ENCODE assay signal across 3 cellular contexts in the genomic region with DNA sequence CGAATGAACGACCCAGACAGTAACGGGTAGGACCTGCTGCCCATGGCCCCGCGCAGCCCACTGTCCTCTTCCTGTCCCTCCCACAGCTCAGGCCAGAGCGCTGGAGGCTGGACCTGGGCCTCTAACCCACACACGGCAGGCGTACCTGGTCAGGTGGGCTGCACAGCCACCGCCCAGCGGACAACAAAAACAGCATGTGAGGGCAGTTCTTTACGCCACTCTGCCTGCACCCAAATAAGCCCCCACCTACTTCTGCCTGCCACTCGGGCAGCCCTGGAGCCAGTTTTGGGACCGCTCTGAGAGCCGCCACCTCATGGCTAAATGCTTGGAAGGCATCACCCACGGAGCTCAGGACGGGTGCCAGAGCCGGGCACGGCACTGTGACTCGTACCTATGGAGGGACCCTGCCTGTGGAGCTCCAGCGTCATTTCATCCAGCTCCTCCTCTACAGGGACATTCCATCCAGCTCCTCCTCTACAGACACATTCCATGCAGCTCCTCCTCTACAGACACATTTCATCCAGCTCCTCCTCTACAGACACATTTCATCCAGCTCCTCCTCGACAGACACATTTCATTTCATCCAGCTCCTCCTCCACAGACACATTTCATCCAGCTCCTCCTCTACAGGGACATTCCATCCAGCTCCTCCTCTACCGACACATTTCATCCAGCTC.
TF ChIP-seq lines count a peak whose summit lies in the region.

No MANE protein-coding gene starts in this region.

TF ChIP-seq in SK-N-SH treated with all-trans-retinoic acid at 6 μM for 48 hours, 23 proteins besides CTCF, POLR2A, EP300 and RAD21 (continued from another document and continues in another):
- TF ChIP-seq, protein P1, sequence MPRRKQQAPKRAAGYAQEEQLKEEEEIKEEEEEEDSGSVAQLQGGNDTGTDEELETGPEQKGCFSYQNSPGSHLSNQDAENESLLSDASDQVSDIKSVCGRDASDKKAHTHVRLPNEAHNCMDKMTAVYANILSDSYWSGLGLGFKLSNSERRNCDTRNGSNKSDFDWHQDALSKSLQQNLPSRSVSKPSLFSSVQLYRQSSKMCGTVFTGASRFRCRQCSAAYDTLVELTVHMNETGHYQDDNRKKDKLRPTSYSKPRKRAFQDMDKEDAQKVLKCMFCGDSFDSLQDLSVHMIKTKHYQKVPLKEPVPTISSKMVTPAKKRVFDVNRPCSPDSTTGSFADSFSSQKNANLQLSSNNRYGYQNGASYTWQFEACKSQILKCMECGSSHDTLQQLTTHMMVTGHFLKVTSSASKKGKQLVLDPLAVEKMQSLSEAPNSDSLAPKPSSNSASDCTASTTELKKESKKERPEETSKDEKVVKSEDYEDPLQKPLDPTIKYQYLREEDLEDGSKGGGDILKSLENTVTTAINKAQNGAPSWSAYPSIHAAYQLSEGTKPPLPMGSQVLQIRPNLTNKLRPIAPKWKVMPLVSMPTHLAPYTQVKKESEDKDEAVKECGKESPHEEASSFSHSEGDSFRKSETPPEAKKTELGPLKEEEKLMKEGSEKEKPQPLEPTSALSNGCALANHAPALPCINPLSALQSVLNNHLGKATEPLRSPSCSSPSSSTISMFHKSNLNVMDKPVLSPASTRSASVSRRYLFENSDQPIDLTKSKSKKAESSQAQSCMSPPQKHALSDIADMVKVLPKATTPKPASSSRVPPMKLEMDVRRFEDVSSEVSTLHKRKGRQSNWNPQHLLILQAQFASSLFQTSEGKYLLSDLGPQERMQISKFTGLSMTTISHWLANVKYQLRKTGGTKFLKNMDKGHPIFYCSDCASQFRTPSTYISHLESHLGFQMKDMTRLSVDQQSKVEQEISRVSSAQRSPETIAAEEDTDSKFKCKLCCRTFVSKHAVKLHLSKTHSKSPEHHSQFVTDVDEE (CRISPR knock-in tag; IDR thresholded peaks at IDR 0.05): no peak
- TF ChIP-seq ZFP3 (CRISPR knock-in tag; IDR thresholded peaks at IDR 0.05) (no peak), ARNTL (CRISPR knock-in tag; IDR thresholded peaks at IDR 0.05; ENCODE audit: borderline replicate concordance, low read depth) (no peak), OSR1 (CRISPR knock-in tag; IDR thresholded peaks at IDR 0.05) (no peak), BACH2 (CRISPR knock-in tag; IDR thresholded peaks at IDR 0.05; ENCODE audit: borderline replicate concordance) (no peak), SNAI2 (CRISPR knock-in tag; IDR thresholded peaks at IDR 0.05) (no peak), TOX (CRISPR knock-in tag; IDR thresholded peaks at IDR 0.05; ENCODE audit: borderline replicate concordance) (no peak), ZC3H10 (CRISPR knock-in tag; IDR thresholded peaks at IDR 0.05) (no peak), ZNF70 (CRISPR knock-in tag; IDR thresholded peaks at IDR 0.05) (no peak), ZNF8 (CRISPR knock-in tag; IDR thresholded peaks at IDR 0.05) (no peak), TCF4 (CRISPR knock-in tag; IDR thresholded peaks at IDR 0.05; ENCODE audit: borderline replicate concordance) (no peak), ESRRG (CRISPR knock-in tag; IDR thresholded peaks at IDR 0.05) (no peak)
- TF ChIP-seq, protein P2, sequence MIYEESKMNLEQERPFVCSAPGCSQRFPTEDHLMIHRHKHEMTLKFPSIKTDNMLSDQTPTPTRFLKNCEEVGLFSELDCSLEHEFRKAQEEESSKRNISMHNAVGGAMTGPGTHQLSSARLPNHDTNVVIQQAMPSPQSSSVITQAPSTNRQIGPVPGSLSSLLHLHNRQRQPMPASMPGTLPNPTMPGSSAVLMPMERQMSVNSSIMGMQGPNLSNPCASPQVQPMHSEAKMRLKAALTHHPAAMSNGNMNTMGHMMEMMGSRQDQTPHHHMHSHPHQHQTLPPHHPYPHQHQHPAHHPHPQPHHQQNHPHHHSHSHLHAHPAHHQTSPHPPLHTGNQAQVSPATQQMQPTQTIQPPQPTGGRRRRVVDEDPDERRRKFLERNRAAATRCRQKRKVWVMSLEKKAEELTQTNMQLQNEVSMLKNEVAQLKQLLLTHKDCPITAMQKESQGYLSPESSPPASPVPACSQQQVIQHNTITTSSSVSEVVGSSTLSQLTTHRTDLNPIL (CRISPR knock-in tag; IDR thresholded peaks at IDR 0.05; ENCODE audit: low read depth): no peak

TF ChIP-seq in SK-N-SH, 30 proteins besides CTCF, POLR2A, EP300 and RAD21 (continued from another document):
- TF ChIP-seq FOXJ3 (CRISPR knock-in tag; IDR thresholded peaks at IDR 0.05) (no peak), SMC3 (IDR thresholded peaks at IDR 0.05; ENCODE audit: low read depth, low read length) (no peak), SIN3A (IDR thresholded peaks at IDR 0.05; ENCODE audit: borderline replicate concordance, low read depth, low read length) (no peak), NRF1 (IDR thresholded peaks at IDR 0.05; ENCODE audit: low read depth, low read length) (no peak)
- TF ChIP-seq, protein P3, sequence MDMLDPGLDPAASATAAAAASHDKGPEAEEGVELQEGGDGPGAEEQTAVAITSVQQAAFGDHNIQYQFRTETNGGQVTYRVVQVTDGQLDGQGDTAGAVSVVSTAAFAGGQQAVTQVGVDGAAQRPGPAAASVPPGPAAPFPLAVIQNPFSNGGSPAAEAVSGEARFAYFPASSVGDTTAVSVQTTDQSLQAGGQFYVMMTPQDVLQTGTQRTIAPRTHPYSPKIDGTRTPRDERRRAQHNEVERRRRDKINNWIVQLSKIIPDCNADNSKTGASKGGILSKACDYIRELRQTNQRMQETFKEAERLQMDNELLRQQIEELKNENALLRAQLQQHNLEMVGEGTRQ (IDR thresholded peaks at IDR 0.05; ENCODE audit: borderline replicate concordance, low read depth, low read length): no peak
- TF ChIP-seq, protein P4, sequence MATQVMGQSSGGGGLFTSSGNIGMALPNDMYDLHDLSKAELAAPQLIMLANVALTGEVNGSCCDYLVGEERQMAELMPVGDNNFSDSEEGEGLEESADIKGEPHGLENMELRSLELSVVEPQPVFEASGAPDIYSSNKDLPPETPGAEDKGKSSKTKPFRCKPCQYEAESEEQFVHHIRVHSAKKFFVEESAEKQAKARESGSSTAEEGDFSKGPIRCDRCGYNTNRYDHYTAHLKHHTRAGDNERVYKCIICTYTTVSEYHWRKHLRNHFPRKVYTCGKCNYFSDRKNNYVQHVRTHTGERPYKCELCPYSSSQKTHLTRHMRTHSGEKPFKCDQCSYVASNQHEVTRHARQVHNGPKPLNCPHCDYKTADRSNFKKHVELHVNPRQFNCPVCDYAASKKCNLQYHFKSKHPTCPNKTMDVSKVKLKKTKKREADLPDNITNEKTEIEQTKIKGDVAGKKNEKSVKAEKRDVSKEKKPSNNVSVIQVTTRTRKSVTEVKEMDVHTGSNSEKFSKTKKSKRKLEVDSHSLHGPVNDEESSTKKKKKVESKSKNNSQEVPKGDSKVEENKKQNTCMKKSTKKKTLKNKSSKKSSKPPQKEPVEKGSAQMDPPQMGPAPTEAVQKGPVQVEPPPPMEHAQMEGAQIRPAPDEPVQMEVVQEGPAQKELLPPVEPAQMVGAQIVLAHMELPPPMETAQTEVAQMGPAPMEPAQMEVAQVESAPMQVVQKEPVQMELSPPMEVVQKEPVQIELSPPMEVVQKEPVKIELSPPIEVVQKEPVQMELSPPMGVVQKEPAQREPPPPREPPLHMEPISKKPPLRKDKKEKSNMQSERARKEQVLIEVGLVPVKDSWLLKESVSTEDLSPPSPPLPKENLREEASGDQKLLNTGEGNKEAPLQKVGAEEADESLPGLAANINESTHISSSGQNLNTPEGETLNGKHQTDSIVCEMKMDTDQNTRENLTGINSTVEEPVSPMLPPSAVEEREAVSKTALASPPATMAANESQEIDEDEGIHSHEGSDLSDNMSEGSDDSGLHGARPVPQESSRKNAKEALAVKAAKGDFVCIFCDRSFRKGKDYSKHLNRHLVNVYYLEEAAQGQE (IDR thresholded peaks at IDR 0.05; ENCODE audit: low read depth, low read length): no peak

TF ChIP-seq in HEK293, 187 proteins besides CTCF, POLR2A, EP300 and RAD21 (continued from another document):
- TF ChIP-seq, protein P5, sequence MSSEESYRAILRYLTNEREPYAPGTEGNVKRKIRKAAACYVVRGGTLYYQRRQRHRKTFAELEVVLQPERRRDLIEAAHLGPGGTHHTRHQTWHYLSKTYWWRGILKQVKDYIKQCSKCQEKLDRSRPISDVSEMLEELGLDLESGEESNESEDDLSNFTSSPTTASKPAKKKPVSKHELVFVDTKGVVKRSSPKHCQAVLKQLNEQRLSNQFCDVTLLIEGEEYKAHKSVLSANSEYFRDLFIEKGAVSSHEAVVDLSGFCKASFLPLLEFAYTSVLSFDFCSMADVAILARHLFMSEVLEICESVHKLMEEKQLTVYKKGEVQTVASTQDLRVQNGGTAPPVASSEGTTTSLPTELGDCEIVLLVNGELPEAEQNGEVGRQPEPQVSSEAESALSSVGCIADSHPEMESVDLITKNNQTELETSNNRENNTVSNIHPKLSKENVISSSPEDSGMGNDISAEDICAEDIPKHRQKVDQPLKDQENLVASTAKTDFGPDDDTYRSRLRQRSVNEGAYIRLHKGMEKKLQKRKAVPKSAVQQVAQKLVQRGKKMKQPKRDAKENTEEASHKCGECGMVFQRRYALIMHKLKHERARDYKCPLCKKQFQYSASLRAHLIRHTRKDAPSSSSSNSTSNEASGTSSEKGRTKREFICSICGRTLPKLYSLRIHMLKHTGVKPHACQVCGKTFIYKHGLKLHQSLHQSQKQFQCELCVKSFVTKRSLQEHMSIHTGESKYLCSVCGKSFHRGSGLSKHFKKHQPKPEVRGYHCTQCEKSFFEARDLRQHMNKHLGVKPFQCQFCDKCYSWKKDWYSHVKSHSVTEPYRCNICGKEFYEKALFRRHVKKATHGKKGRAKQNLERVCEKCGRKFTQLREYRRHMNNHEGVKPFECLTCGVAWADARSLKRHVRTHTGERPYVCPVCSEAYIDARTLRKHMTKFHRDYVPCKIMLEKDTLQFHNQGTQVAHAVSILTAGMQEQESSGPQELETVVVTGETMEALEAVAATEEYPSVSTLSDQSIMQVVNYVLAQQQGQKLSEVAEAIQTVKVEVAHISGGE (tag by site-specific recombination; conservative IDR thresholded peaks at IDR 0.05; ENCODE audit: low read depth): no peak
- TF ChIP-seq ZNF423 (tag by site-specific recombination; IDR thresholded peaks at IDR 0.05): no peak
- peak; percentile 64; the same call in 1 of the 2 replicates for TF ChIP-seq ZNF394 (tag by site-specific recombination; IDR thresholded peaks at IDR 0.05; ENCODE audit: borderline replicate concordance)
- TF ChIP-seq GFI1B (tag by site-specific recombination; IDR thresholded peaks at IDR 0.05): no peak
- no peak for TF ChIP-seq SP2 (tag by site-specific recombination; IDR thresholded peaks at IDR 0.05)
- no peak for TF ChIP-seq ZFP69B (tag by site-specific recombination; IDR thresholded peaks at IDR 0.05)
- no peak for TF ChIP-seq HOXD13 (CRISPR knock-in tag; IDR thresholded peaks at IDR 0.05; ENCODE audit: borderline replicate concordance)
- no peak for TF ChIP-seq SP3 (tag by site-specific recombination; IDR thresholded peaks at IDR 0.05)
- TF ChIP-seq, protein P6, sequence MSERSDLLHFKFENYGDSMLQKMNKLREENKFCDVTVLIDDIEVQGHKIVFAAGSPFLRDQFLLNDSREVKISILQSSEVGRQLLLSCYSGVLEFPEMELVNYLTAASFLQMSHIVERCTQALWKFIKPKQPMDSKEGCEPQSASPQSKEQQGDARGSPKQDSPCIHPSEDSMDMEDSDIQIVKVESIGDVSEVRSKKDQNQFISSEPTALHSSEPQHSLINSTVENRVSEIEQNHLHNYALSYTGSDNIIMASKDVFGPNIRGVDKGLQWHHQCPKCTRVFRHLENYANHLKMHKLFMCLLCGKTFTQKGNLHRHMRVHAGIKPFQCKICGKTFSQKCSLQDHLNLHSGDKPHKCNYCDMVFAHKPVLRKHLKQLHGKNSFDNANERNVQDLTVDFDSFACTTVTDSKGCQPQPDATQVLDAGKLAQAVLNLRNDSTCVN (tag by site-specific recombination; optimal IDR thresholded peaks at IDR 0.05): no peak
- TF ChIP-seq, protein P7, sequence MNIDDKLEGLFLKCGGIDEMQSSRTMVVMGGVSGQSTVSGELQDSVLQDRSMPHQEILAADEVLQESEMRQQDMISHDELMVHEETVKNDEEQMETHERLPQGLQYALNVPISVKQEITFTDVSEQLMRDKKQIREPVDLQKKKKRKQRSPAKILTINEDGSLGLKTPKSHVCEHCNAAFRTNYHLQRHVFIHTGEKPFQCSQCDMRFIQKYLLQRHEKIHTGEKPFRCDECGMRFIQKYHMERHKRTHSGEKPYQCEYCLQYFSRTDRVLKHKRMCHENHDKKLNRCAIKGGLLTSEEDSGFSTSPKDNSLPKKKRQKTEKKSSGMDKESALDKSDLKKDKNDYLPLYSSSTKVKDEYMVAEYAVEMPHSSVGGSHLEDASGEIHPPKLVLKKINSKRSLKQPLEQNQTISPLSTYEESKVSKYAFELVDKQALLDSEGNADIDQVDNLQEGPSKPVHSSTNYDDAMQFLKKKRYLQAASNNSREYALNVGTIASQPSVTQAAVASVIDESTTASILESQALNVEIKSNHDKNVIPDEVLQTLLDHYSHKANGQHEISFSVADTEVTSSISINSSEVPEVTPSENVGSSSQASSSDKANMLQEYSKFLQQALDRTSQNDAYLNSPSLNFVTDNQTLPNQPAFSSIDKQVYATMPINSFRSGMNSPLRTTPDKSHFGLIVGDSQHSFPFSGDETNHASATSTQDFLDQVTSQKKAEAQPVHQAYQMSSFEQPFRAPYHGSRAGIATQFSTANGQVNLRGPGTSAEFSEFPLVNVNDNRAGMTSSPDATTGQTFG (tag by site-specific recombination; IDR thresholded peaks at IDR 0.05; ENCODE audit: borderline replicate concordance): no peak
- TF ChIP-seq OSR2 (tag by site-specific recombination; IDR thresholded peaks at IDR 0.05): no peak
- TF ChIP-seq ZSCAN16 (tag by site-specific recombination; IDR thresholded peaks at IDR 0.05): no peak
- TF ChIP-seq WT1 (tag by site-specific recombination; IDR thresholded peaks at IDR 0.05): 0 out of 2 replicates have a peak, but pooled peaks have one; percentile 50
- no peak for TF ChIP-seq ZNF555 (tag by site-specific recombination; conservative IDR thresholded peaks at IDR 0.05)
- TF ChIP-seq, protein P8, sequence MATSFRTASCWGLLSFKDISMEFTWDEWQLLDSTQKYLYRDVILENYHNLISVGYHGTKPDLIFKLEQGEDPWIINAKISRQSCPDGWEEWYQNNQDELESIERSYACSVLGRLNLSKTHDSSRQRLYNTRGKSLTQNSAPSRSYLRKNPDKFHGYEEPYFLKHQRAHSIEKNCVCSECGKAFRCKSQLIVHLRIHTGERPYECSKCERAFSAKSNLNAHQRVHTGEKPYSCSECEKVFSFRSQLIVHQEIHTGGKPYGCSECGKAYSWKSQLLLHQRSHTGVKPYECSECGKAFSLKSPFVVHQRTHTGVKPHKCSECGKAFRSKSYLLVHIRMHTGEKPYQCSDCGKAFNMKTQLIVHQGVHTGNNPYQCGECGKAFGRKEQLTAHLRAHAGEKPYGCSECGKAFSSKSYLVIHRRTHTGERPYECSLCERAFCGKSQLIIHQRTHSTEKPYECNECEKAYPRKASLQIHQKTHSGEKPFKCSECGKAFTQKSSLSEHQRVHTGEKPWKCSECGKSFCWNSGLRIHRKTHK (tag by site-specific recombination; IDR thresholded peaks at IDR 0.05): no peak
- no peak for TF ChIP-seq HOXA7 (CRISPR knock-in tag; IDR thresholded peaks at IDR 0.05; ENCODE audit: borderline replicate concordance)
